27 cellular contexts compared by ENCODE assay signal in the genomic region with DNA sequence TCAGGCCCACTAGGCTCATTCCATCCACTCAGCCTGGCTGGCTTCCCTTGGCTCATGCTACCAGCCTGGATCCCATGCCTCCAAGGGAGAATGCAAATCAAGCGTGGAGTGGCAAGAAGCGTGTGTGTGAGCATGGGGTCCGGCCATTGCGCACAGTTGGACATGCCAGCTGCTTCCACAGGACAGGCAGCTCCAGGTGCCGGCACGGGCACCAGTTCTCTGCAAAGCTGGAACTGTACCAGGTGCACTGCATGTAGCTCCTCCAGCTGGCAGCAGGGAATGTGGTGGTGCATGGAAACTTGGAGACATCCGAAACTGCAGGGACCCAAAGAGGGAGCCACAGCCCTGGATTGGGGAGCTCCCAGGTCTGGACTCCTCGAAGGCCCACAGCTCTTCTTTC.
"Had no signal": no experiment of that assay in that cellular context is flagged by ENCODE, and none has a peak within 500 bp of the region (broad histone marks: within the 10 kb centered on the region; RNA-seq: fewer than 3 reads in every experiment).

No MANE protein-coding gene starts in this region.

- H3K4me1 Mint-ChIP-seq: activated naive CD8-positive, alpha-beta T cell treated with anti-CD3 and anti-CD28 coated beads for 36 hours; immature natural killer cell; neural crest cell had no signal

- H3K27me3 ChIP-seq: brain microvascular endothelial cell, heart left ventricle, right atrium auricular region, tibial nerve had no signal

- H3K27ac Mint-ChIP-seq: activated naive CD4-positive, alpha-beta T cell treated with anti-CD3 and anti-CD28 coated beads for 36 hours; activated naive CD8-positive, alpha-beta T cell treated with anti-CD3 and anti-CD28 coated beads for 36 hours; endodermal cell; immature natural killer cell had no signal

- H3K36me3 Mint-ChIP-seq: activated naive CD8-positive, alpha-beta T cell treated with anti-CD3 and anti-CD28 coated beads for 36 hours; immature natural killer cell; naive thymus-derived CD8-positive, alpha-beta T cell had no signal

- H3K9me3 Mint-ChIP-seq: activated naive CD4-positive, alpha-beta T cell treated with anti-CD3 and anti-CD28 coated beads for 36 hours; activated naive CD8-positive, alpha-beta T cell treated with anti-CD3 and anti-CD28 coated beads for 36 hours; endodermal cell; neural crest cell had no signal

- H3K27ac ChIP-seq: brain microvascular endothelial cell, heart left ventricle, right atrium auricular region, tibial nerve had no signal

- H3K27me3 Mint-ChIP-seq: activated naive CD8-positive, alpha-beta T cell treated with anti-CD3 and anti-CD28 coated beads for 36 hours had no signal

- H3K4me3 Mint-ChIP-seq: activated naive CD4-positive, alpha-beta T cell treated with anti-CD3 and anti-CD28 coated beads for 36 hours; activated naive CD8-positive, alpha-beta T cell treated with anti-CD3 and anti-CD28 coated beads for 36 hours; endodermal cell; immature natural killer cell; naive thymus-derived CD8-positive, alpha-beta T cell; neural crest cell had no signal

- ATAC-seq: esophagus mucosa; heart left ventricle; left colon; naive thymus-derived CD8-positive, alpha-beta T cell had no signal

- H3K9me3 ChIP-seq: heart left ventricle, right atrium auricular region, tibial nerve had no signal

- H3K36me3 ChIP-seq: brain microvascular endothelial cell, heart left ventricle, right atrium auricular region, tibial nerve had no signal

- DNase-seq: activated CD4-positive, alpha-beta T cell treated with anti-CD3 and anti-CD28 coated beads for 4 hours; activated CD4-positive, alpha-beta T cell treated with anti-CD3 and anti-CD28 coated beads, Interleukin-2, amount 50 U/mL, for 48 hours; activated CD8-positive, alpha-beta memory T cell treated with anti-CD3 and anti-CD28 coated beads for 24 hours; activated effector memory CD4-positive, alpha-beta T cell treated with Interleukin-2 at 50 U/mL for 16 hours; activated naive CD4-positive, alpha-beta T cell treated with anti-CD3 and anti-CD28 coated beads for 36 hours; activated naive CD8-positive, alpha-beta T cell treated with anti-CD3 and anti-CD28 coated beads for 36 hours; brain microvascular endothelial cell; cortex of kidney; endodermal cell; foreskin fibroblast; heart left ventricle; hypothalamus; immature natural killer cell; kidney; left colon; mammary epithelial cell; midbrain; naive thymus-derived CD8-positive, alpha-beta T cell; occipital lobe; stimulated activated CD4-positive, alpha-beta T cell treated with anti-CD3 and anti-CD28 coated beads, Interleukin-15, amount 100 ng/mL, for 24 hours; stimulated activated CD4-positive, alpha-beta T cell treated with anti-CD3 and anti-CD28 coated beads, Interleukin-2, amount 100 ng/mL, for 24 hours; stimulated activated naive CD4-positive, alpha-beta T cell treated with Interleukin-2 at 50 U/mL for 16 hours; T-helper 1 cell had no signal

- H3K4me1 ChIP-seq: heart left ventricle, right atrium auricular region, tibial nerve had no signal

- H3K4me3 ChIP-seq: heart left ventricle, right atrium auricular region, tibial nerve had no signal
